ENCODE assay signal across 17 cellular contexts in the genomic region with DNA sequence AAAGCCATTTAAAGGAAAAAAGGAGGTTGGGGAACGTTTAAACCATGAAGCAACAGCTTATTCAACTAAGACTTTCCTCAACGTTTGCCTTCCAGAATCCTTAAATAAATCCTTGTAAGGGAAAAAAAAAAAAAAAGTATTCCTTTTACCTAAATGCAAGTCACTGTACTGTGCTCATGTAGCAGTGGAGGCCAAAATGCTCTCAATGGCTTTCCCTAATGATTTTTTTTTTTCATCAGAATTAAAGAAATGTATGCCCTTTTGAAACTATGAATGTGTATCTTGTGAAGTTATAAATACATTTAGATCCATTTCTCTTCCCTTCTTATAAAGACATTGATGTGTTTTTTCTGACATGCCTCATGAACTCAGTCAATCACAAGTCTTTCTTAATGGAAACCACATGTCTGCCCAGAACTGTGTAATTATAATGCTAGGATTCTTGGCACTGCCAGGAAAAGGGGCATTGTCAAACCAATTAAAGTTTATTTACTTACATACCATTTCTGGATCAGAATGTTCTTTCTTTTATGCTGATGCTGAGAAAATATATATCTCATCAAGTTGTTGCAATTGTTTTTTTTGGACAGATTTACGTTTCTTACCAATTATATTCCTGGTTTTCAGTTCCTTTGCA.
DNase-seq lines count a peak whose midpoint lies in the region; ATAC-seq and TF ChIP-seq lines count a peak whose summit lies in the region.
"Had no signal": no experiment of that assay in that cellular context is flagged by ENCODE, and none has a peak within 500 bp of the region (broad histone marks: within the 10 kb centered on the region; RNA-seq: fewer than 3 reads in every experiment).

No MANE protein-coding gene starts in this region.

- CTCF ChIA-PET in CD4-positive, alpha-beta memory T cell (lab: Charles Lee; ENCODE audit: partially characterized antibody) = no interaction called here

- H3K4me1 Mint-ChIP-seq in CD4-positive, alpha-beta memory T cell = no peaks in the 10 kb centered on the region
- H3K4me1 Mint-ChIP-seq: activated T-helper 17 cell treated with anti-CD3 and anti-CD28 coated beads, Interleukin-2, amount 50 U/mL, for 72 hours; immature natural killer cell had no signal

- no peaks in the 10 kb centered on the region for H3K36me3 ChIP-seq in esophagus muscularis mucosa
- H3K36me3 ChIP-seq in CD4-positive, alpha-beta memory T cell (ENCODE audit: insufficient read depth, low read length) = no peaks in the 10 kb centered on the region
- H3K36me3 ChIP-seq: SJCRH30 had no signal

- POLR2A ChIA-PET in CD4-positive, alpha-beta memory T cell (lab: Charles Lee; ENCODE audit: partially characterized antibody) = interaction anchor here (0.6 kb wide), 1 partner anchor 133 kb away, joined by 3 read pairs; no protein-coding TSS in a partner anchor

- 37% methylated on average over 3 of the region's 3 CpGs for WGBS in esophagus muscularis mucosa

- intact Hi-C loops in esophagus muscularis mucosa (cut with DNase I) = no loop called here
- intact Hi-C loops in CD4-positive, alpha-beta memory T cell (cut with micrococcal nuclease) = no loop called here

- H3K4me1 ChIP-seq in esophagus muscularis mucosa = peaks cover 8 to 45% (median 26%) of the 10 kb centered on the region in 4 donors
- no peaks in the 10 kb centered on the region for H3K4me1 ChIP-seq in CD4-positive, alpha-beta memory T cell (ENCODE audit: insufficient read depth, low read length)
- H3K4me1 ChIP-seq: parathyroid adenoma, SJCRH30 had no signal

- peak overlapping the region in 3 of 4 donors; percentile 3 to 39 (median 8) for H3K27ac ChIP-seq in esophagus muscularis mucosa (replicated peaks in 1 of 4)
- no peak overlapping the region for H3K27ac ChIP-seq in CD4-positive, alpha-beta memory T cell (ENCODE audit: low read depth, low read length)
- H3K27ac ChIP-seq: parathyroid adenoma, SJCRH30 had no signal

- H3K4me3 ChIP-seq in esophagus muscularis mucosa (no peak overlapping the region), skeletal muscle cell (ENCODE audit: low read depth, low read length) (no peak overlapping the region)
- H3K4me3 ChIP-seq in CD4-positive, alpha-beta memory T cell (ENCODE audit: low read length in 2 of 2) = no peak overlapping the region
- H3K4me3 ChIP-seq: mucosa of descending colon, SJCRH30 had no signal

- H3K9me3 Mint-ChIP-seq in CD4-positive, alpha-beta memory T cell = no peaks in the 10 kb centered on the region
- H3K9me3 Mint-ChIP-seq: activated CD4-positive, alpha-beta memory T cell treated with anti-CD3 and anti-CD28 coated beads for 36 hours; activated T-helper 17 cell treated with anti-CD3 and anti-CD28 coated beads, Interleukin-2, amount 50 U/mL, for 72 hours had no signal

- H3K27me3 ChIP-seq in esophagus muscularis mucosa = no peaks in the 10 kb centered on the region
- no peaks in the 10 kb centered on the region for H3K27me3 ChIP-seq in CD4-positive, alpha-beta memory T cell (ENCODE audit: insufficient read depth, low read length)
- H3K27me3 ChIP-seq: SJCRH30 had no signal

- H3K27ac Mint-ChIP-seq in CD4-positive, alpha-beta memory T cell = no peak overlapping the region
- H3K27ac Mint-ChIP-seq: activated CD4-positive, alpha-beta memory T cell treated with anti-CD3 and anti-CD28 coated beads for 36 hours; activated T-helper 17 cell treated with anti-CD3 and anti-CD28 coated beads, Interleukin-2, amount 50 U/mL, for 72 hours; immature natural killer cell had no signal

- H3K27me3 Mint-ChIP-seq in CD4-positive, alpha-beta memory T cell = peaks cover 2 to 13% of the 10 kb centered on the region in 2 donors

- no peak overlapping the region for H3K4me3 Mint-ChIP-seq in CD4-positive, alpha-beta memory T cell
- H3K4me3 Mint-ChIP-seq: activated CD4-positive, alpha-beta memory T cell treated with anti-CD3 and anti-CD28 coated beads for 36 hours; activated T-helper 17 cell treated with anti-CD3 and anti-CD28 coated beads, Interleukin-2, amount 50 U/mL, for 72 hours; immature natural killer cell had no signal

- ATAC-seq in HG03159 (IDR thresholded peaks at IDR 0.05; ENCODE audit: unreplicated experiment) (no peak), HG03095 (IDR thresholded peaks at IDR 0.05; ENCODE audit: unreplicated experiment) (no peak)
- ATAC-seq: activated T-helper 17 cell treated with anti-CD3 and anti-CD28 coated beads, Interleukin-2, amount 50 U/mL, for 72 hours; mucosa of descending colon had no signal

- TF ChIP-seq POLR2A in esophagus muscularis mucosa (IDR thresholded peaks at IDR 0.05; ENCODE audit: low read depth) = no peak

- DNase-seq in EH (ENCODE audit: low read depth) (peak; percentile 53), NCI-H446 (lab: John Stamatoyannopoulos, UW) (peak; percentile 47 to 77), esophagus muscularis mucosa (ENCODE audit: extremely low spot score) (no peak), skeletal muscle cell (ENCODE audit: low read depth) (peak; percentile 90), MV-4-11 (lab: John Stamatoyannopoulos, UW) (no peak)
- no peak for DNase-seq in CD4-positive, alpha-beta memory T cell
- DNase-seq: activated CD4-positive, alpha-beta memory T cell treated with anti-CD3 and anti-CD28 coated beads for 36 hours; anterior cingulate cortex; C1 segment of cervical spinal cord; immature natural killer cell; mucosa of descending colon; SJCRH30; stimulated activated CD4-positive, alpha-beta T cell treated with anti-CD3 and anti-CD28 coated beads, Interleukin-15, amount 100 ng/mL, for 24 hours had no signal

- no peak for TF ChIP-seq CTCF in esophagus muscularis mucosa (IDR thresholded peaks at IDR 0.05)

- no peaks in the 10 kb centered on the region for H3K9me3 ChIP-seq in esophagus muscularis mucosa
- H3K9me3 ChIP-seq in CD4-positive, alpha-beta memory T cell (ENCODE audit: control insufficient read depth in 1 of 2, low read length in 2 of 2) = no peaks in the 10 kb centered on the region
- H3K9me3 ChIP-seq: mucosa of descending colon, SJCRH30 had no signal

- H3K36me3 Mint-ChIP-seq in CD4-positive, alpha-beta memory T cell = no peaks in the 10 kb centered on the region
- H3K36me3 Mint-ChIP-seq: activated CD4-positive, alpha-beta memory T cell treated with anti-CD3 and anti-CD28 coated beads for 36 hours; immature natural killer cell had no signal

- no peak for TF ChIP-seq EP300 in esophagus muscularis mucosa (IDR thresholded peaks at IDR 0.05)

Comparison
In these comparisons a context has a peak if more than half of its experiments do, and no peak if none do; other contexts are left out.
1. DNase-seq: peak in EH (single experiment), NCI-H446 (2 of 2) and skeletal muscle cell (single experiment); none in esophagus muscularis mucosa (single experiment), MV-4-11 (single experiment) and CD4-positive, alpha-beta memory T cell (0 of 5).